2 cellular contexts compared by ENCODE assay signal in genomic region chr15:40313531-40314398, GRCh38.
TF ChIP-seq lines count a peak whose summit lies in the region.

No MANE protein-coding gene starts in this region.

TF ChIP-seq in HCT116, 20 proteins besides CTCF, POLR2A, EP300 and RAD21:
- TF ChIP-seq POLR2AphosphoS5 (IDR thresholded peaks at IDR 0.05; ENCODE audit: low read depth, low read length) = no peak
- TF ChIP-seq ATF3 (IDR thresholded peaks at IDR 0.05) = no peak
- no peak for TF ChIP-seq EGR1 (IDR thresholded peaks at IDR 0.05; ENCODE audit: low read depth)
- TF ChIP-seq YY1 (IDR thresholded peaks at IDR 0.05; ENCODE audit: extremely low read depth, insufficient replicate concordance, low read depth, low read length) = no peak

TF ChIP-seq in H1, 55 proteins besides CTCF, POLR2A, EP300 and RAD21:
- TF ChIP-seq HDAC6 (IDR thresholded peaks at IDR 0.05; ENCODE audit: low read depth, low read length) = no peak
- no peak for TF ChIP-seq TAF7 (optimal IDR thresholded peaks at IDR 0.05; ENCODE audit: borderline replicate concordance, low read depth, low read length)
- TF ChIP-seq CBX8 (IDR thresholded peaks at IDR 0.05; ENCODE audit: borderline replicate concordance, low read depth, low read length) = no peak
- TF ChIP-seq CBX5 (IDR thresholded peaks at IDR 0.05; ENCODE audit: low read depth, low read length) = no peak
- no peak for TF ChIP-seq ASH2L (IDR thresholded peaks at IDR 0.05; ENCODE audit: low read length)
- no peak for TF ChIP-seq GABPA (IDR thresholded peaks at IDR 0.05; ENCODE audit: borderline replicate concordance, insufficient read depth, low read length)
- no peak for TF ChIP-seq CHD7 (IDR thresholded peaks at IDR 0.05; ENCODE audit: insufficient replicate concordance, low read length)
- no peak for TF ChIP-seq SRF (IDR thresholded peaks at IDR 0.05; ENCODE audit: low read depth, low read length)
- TF ChIP-seq MAFK (IDR thresholded peaks at IDR 0.05; ENCODE audit: low read depth, low read length) = no peak
- TF ChIP-seq SIN3A (conservative IDR thresholded peaks at IDR 0.05 in 1 of 2, IDR thresholded peaks at IDR 0.05 in 1 of 2; ENCODE audit: low read depth in 1 of 2, low read length in 2 of 2) = no peak
